7 cellular contexts compared by ENCODE assay signal in the genomic region with DNA sequence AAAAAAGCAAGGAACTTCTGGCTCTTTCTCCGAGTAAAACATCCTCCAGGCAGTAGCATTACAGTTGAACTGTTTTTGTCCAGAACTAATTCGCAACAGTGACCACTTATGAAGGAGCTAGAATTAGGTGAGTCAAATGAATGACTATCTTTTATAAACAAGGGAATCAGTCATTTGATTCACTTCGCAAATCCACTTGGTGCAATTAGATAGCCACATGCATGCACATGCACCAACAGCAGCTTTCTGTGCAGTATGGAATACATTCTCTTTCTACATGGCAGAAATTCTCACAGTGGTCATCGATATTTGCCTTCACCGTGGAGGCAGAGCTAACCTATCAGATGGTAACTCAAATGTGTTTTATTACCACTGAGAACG.
A peak's percentile ranks its signal among the peaks of the same experiment; 100 is the strongest.
DNase-seq lines count a peak whose midpoint lies in the region; TF ChIP-seq lines count a peak whose summit lies in the region.

No MANE protein-coding gene starts in this region.

- TF ChIP-seq CTCF in HFFc6 (IDR thresholded peaks at IDR 0.05): no peak
- no peak for TF ChIP-seq CTCF in VCaP (conservative IDR thresholded peaks at IDR 0.05)

- peak overlapping the region; percentile 46 to 80 for H3K9ac ChIP-seq in stomach smooth muscle (ENCODE audit: low read length in 2 of 2)

- H3K4me1 Mint-ChIP-seq in HFFc6 (ENCODE audit: low read depth): peaks cover 85% of the 10 kb centered on the region

- H3K27ac Mint-ChIP-seq in HFFc6: peak overlapping the region; percentile 96

- H3K27ac ChIP-seq in VCaP (peak overlapping the region; percentile 83), stomach smooth muscle (ENCODE audit: low read length) (peak overlapping the region; percentile 89)

- DNase-seq in HFFc6 (peak; percentile 60), glomerular visceral epithelial cell (ENCODE audit: extremely low spot score) (peak; percentile 23), globus pallidus (ENCODE audit: low spot score) (no peak), NCI-H2171 (lab: John Stamatoyannopoulos, UW) (no peak)
- DNase-seq in NK-92 treated with Interleukin-12 subunit alpha and Interleukin-12 subunit beta, amount 100 ng/mL, for 24 hours (lab: John Stamatoyannopoulos, UW): no peak

- H3K27me3 Mint-ChIP-seq in HFFc6 (ENCODE audit: insufficient read depth): peaks cover 5% of the 10 kb centered on the region

- peak overlapping the region; percentile 4 to 81 for H3K4me3 ChIP-seq in stomach smooth muscle (ENCODE audit: low read length in 2 of 2)

- H3K36me3 ChIP-seq in stomach smooth muscle (ENCODE audit: control insufficient read depth in 2 of 2, insufficient read depth in 2 of 2, low read length in 2 of 2): no peaks in the 10 kb centered on the region

- no peaks in the 10 kb centered on the region for H3K9me3 ChIP-seq in stomach smooth muscle (ENCODE audit: control insufficient read depth in 2 of 2, low read length in 2 of 2)

- H3K4me3 Mint-ChIP-seq in HFFc6: peak overlapping the region; percentile 87

- H3K9me3 Mint-ChIP-seq in HFFc6: no peaks in the 10 kb centered on the region

- no peaks in the 10 kb centered on the region for H3K27me3 ChIP-seq in stomach smooth muscle (ENCODE audit: control insufficient read depth in 1 of 2, insufficient read depth in 2 of 2, low read length in 2 of 2)

- peaks cover 16% of the 10 kb centered on the region for H3K4me1 ChIP-seq in stomach smooth muscle (ENCODE audit: control insufficient read depth, insufficient read depth, low read length)

- H3K36me3 Mint-ChIP-seq in HFFc6 (ENCODE audit: low read depth): peaks cover 58% of the 10 kb centered on the region

Comparison
In these comparisons a context has a peak if more than half of its experiments do, and no peak if none do; other contexts are left out.
1. DNase-seq: peak in HFFc6 (single experiment) and glomerular visceral epithelial cell (single experiment); none in NK-92 treated with Interleukin-12 subunit alpha and Interleukin-12 subunit beta, amount 100 ng/mL, for 24 hours (single experiment), globus pallidus (single experiment) and NCI-H2171 (single experiment).